ENCODE assay signal across 19 cellular contexts in genomic region chr7:2372724-2373123, GRCh38. TPM values are rescaled to one million over a fixed set of nuclear protein-coding genes. Genes with fewer than 3 reads are reported as not detected.
DNase-seq lines count a peak whose midpoint lies in the region; ATAC-seq and TF ChIP-seq lines count a peak whose summit lies in the region.
"Had no signal": no experiment of that assay in that cellular context is flagged by ENCODE, and none has a peak within 500 bp of the region (broad histone marks: within the 10 kb centered on the region; RNA-seq: fewer than 3 reads in every experiment).

No MANE protein-coding gene starts in this region.

- H3K4me1 ChIP-seq in HCT116 (ENCODE audit: control insufficient read depth in 1 of 2, insufficient read depth in 2 of 2, low read length in 2 of 2) (no peaks in the 10 kb centered on the region), mammary epithelial cell (ENCODE audit: insufficient read depth, low read length) (peaks cover 7% of the 10 kb centered on the region), mesendoderm (ENCODE audit: control insufficient read depth, low read depth, low read length) (no peaks in the 10 kb centered on the region)
- H3K4me1 ChIP-seq: BE2C, HAP-1, SJCRH30 had no signal

- H3K4ac ChIP-seq in mesendoderm (ENCODE audit: low read depth, low read length), result no peak overlapping the region

- no peaks in the 10 kb centered on the region for H3K27me3 Mint-ChIP-seq in activated naive CD4-positive, alpha-beta T cell treated with anti-CD3 and anti-CD28 coated beads for 36 hours (ENCODE audit: low read depth)
- no peaks in the 10 kb centered on the region for H3K27me3 Mint-ChIP-seq in nephron progenitor cell (ENCODE audit: low read depth, poor library complexity)
- H3K27me3 Mint-ChIP-seq: CD4-positive, CD25-positive, alpha-beta regulatory T cell had no signal

- TF ChIP-seq POLR2A in HCT116 (IDR thresholded peaks at IDR 0.05; ENCODE audit: borderline replicate concordance, extremely low read depth, insufficient read depth, insufficient read length), result no peak

- no peak for TF ChIP-seq RAD21 in HCT116 (IDR thresholded peaks at IDR 0.05; ENCODE audit: low read depth)

- intact Hi-C loops in activated naive CD4-positive, alpha-beta T cell treated with anti-CD3 and anti-CD28 coated beads for 36 hours (cut with micrococcal nuclease), result no loop called here
- intact Hi-C loops in HCT116 (cut with micrococcal nuclease), result no loop called here
- intact Hi-C loops in mammary epithelial cell (cut with micrococcal nuclease), result no loop called here

- no peaks in the 10 kb centered on the region for H3K9me3 Mint-ChIP-seq in activated naive CD4-positive, alpha-beta T cell treated with anti-CD3 and anti-CD28 coated beads for 36 hours
- no peaks in the 10 kb centered on the region for H3K9me3 Mint-ChIP-seq in nephron progenitor cell
- H3K9me3 Mint-ChIP-seq: CD4-positive, CD25-positive, alpha-beta regulatory T cell had no signal

- no peak overlapping the region for H3K23ac ChIP-seq in mesendoderm (ENCODE audit: low read length)

- H3K27me3 ChIP-seq in HCT116 (ENCODE audit: insufficient read depth, low read length) (no peaks in the 10 kb centered on the region), mammary epithelial cell (ENCODE audit: insufficient read depth, low read length) (no peaks in the 10 kb centered on the region), mesendoderm (ENCODE audit: insufficient read depth, low read length, poor library complexity) (no peaks in the 10 kb centered on the region)
- H3K27me3 ChIP-seq: BE2C, SJCRH30 had no signal

- no peak overlapping the region for H3K4me2 ChIP-seq in HCT116 (ENCODE audit: low read length)
- no peak overlapping the region for H3K4me2 ChIP-seq in mammary epithelial cell (ENCODE audit: insufficient read depth, low read depth, low read length)
- no peak overlapping the region for H3K4me2 ChIP-seq in mesendoderm (ENCODE audit: low read length)

- CTCF ChIA-PET in activated naive CD4-positive, alpha-beta T cell treated with anti-CD3 and anti-CD28 coated beads for 36 hours (lab: Charles Lee), result interaction anchor here (1.9 kb wide), 1 partner anchor 11 kb away, joined by 4 read pairs; no protein-coding TSS in a partner anchor
- CTCF ChIA-PET in HCT116 (lab: Charles Lee) (no interaction called here), mammary epithelial cell (lab: Charles Lee; ENCODE audit: low non-redundant PET) (no interaction called here)

- no peaks in the 10 kb centered on the region for H3K4me1 Mint-ChIP-seq in activated naive CD4-positive, alpha-beta T cell treated with anti-CD3 and anti-CD28 coated beads for 36 hours (ENCODE audit: low read depth)
- H3K4me1 Mint-ChIP-seq in nephron progenitor cell, result no peaks in the 10 kb centered on the region

- H3K27ac Mint-ChIP-seq in activated naive CD4-positive, alpha-beta T cell treated with anti-CD3 and anti-CD28 coated beads for 36 hours, result peak overlapping the region; percentile 50
- H3K27ac Mint-ChIP-seq in nephron progenitor cell, result peak overlapping the region; percentile 39

- H3K9ac ChIP-seq in HCT116 (ENCODE audit: low read length), result no peak overlapping the region
- H3K9ac ChIP-seq in mammary epithelial cell (ENCODE audit: insufficient read depth, low read length), result no peak overlapping the region
- H3K9ac ChIP-seq in mesendoderm (ENCODE audit: low read length), result no peak overlapping the region

- no peak overlapping the region for H4K5ac ChIP-seq in mesendoderm (ENCODE audit: low read length)

- H2BK15ac ChIP-seq in mesendoderm (replicated peaks; ENCODE audit: low read depth), result no peak overlapping the region

- H3K4me3 ChIP-seq in HCT116 (replicated peaks in 1 of 2; ENCODE audit: low read depth in 1 of 2, low read length in 2 of 2) (no peak overlapping the region), mammary epithelial cell (replicated peaks in 1 of 3; ENCODE audit: insufficient read depth in 1 of 3, low read depth in 2 of 3, low read length in 3 of 3) (no peak overlapping the region), mesendoderm (ENCODE audit: low read length) (no peak overlapping the region)
- H3K4me3 ChIP-seq: HAP-1, SJCRH30 had no signal

- TF ChIP-seq CTCF in HCT116 (IDR thresholded peaks at IDR 0.05 in 2 of 3, conservative IDR thresholded peaks at IDR 0.05 in 1 of 3; ENCODE audit: borderline replicate concordance in 1 of 3, insufficient read depth in 1 of 3, low read depth in 2 of 3, low read length in 2 of 3), result no peak
- no peak for TF ChIP-seq CTCF in mammary epithelial cell (conservative IDR thresholded peaks at IDR 0.05 in 1 of 2, IDR thresholded peaks at IDR 0.05 in 1 of 2; ENCODE audit: extremely low read depth in 1 of 2, insufficient read depth in 1 of 2, low read depth in 1 of 2, low read length in 2 of 2)
- no peak for TF ChIP-seq CTCF in nephron progenitor cell (IDR thresholded peaks at IDR 0.05)

- peak; percentile 37; the same call in 1 of the 2 replicates for ATAC-seq in HCT116
- no peak for ATAC-seq in GM18867 (IDR thresholded peaks at IDR 0.05; ENCODE audit: unreplicated experiment)

- dilution Hi-C loops in mammary epithelial cell (cut with HindIII; ENCODE audit: low sequenced_read_pairs), result loop anchor here (5.0 kb wide), 1 partner anchor 70 kb away; no protein-coding TSS in a partner anchor

- no peak overlapping the region for H4K8ac ChIP-seq in mesendoderm (ENCODE audit: low read depth, low read length)

- 75% methylated on average over 14 of the region's 14 CpGs for WGBS in mammary epithelial cell (ENCODE audit: low coverage, missing lambda C conversion rate)
- no CpG with 5 or more reads among the region's 14 CpGs for WGBS in mesendoderm (ENCODE audit: extremely low coverage, insufficient coverage, low lambda C conversion rate)

- H3K9me3 ChIP-seq in HCT116 (ENCODE audit: control insufficient read depth in 1 of 2, insufficient read depth in 1 of 2, low read depth in 1 of 2, low read length in 2 of 2) (no peaks in the 10 kb centered on the region), mammary epithelial cell (replicated peaks; ENCODE audit: insufficient read depth, low read length) (no peaks in the 10 kb centered on the region)
- H3K9me3 ChIP-seq: BE2C, HAP-1, SJCRH30 had no signal

- H2AFZ ChIP-seq in HCT116 (ENCODE audit: low read depth, low read length, poor library complexity, severe bottlenecking), result no peak overlapping the region
- H2AFZ ChIP-seq in mammary epithelial cell (ENCODE audit: low read depth, low read length), result no peak overlapping the region

- H3K79me1 ChIP-seq in mesendoderm (ENCODE audit: low read length), result peaks cover 15% of the 10 kb centered on the region

- no peak overlapping the region for H3K4me3 Mint-ChIP-seq in activated naive CD4-positive, alpha-beta T cell treated with anti-CD3 and anti-CD28 coated beads for 36 hours
- H3K4me3 Mint-ChIP-seq in nephron progenitor cell, result no peak overlapping the region

- H3K79me2 ChIP-seq in HCT116 (ENCODE audit: insufficient read depth, low read length), result peaks cover 89% of the 10 kb centered on the region
- peaks cover 83% of the 10 kb centered on the region for H3K79me2 ChIP-seq in mammary epithelial cell (ENCODE audit: insufficient read depth, low read length)
- peaks cover 29% of the 10 kb centered on the region for H3K79me2 ChIP-seq in mesendoderm (ENCODE audit: control insufficient read depth, insufficient read depth, low read length)

- POLR2A ChIA-PET in HCT116 (lab: Charles Lee), result no interaction called here

- no peak for DNase-seq in activated naive CD4-positive, alpha-beta T cell treated with anti-CD3 and anti-CD28 coated beads for 36 hours
- DNase-seq in activated naive CD4-positive, alpha-beta T cell (lab: John Stamatoyannopoulos, UW), result no peak
- DNase-seq in HCT116 (ENCODE audit: low read depth, low spot score) (no peak), mammary epithelial cell (peak; percentile 14), nephron progenitor cell (no peak), mesendoderm (no peak), NCI-H1694 (lab: John Stamatoyannopoulos, UW) (no peak)
- DNase-seq: BE2C; CD4-positive, CD25-positive, alpha-beta regulatory T cell; COR-L47; NCI-H1105; NCI-H2081 treated with DMSO at 0.1 percent for 48 hours; NCI-H510A; NCI-H748 treated with DMSO at 0.1 percent for 48 hours; OCI-M1; SJCRH30 had no signal

- H4K20me1 ChIP-seq in HCT116 (ENCODE audit: insufficient read depth) (no peaks in the 10 kb centered on the region), mammary epithelial cell (ENCODE audit: insufficient read depth, low read length) (no peaks in the 10 kb centered on the region)

- H3K27ac ChIP-seq in HCT116 (ENCODE audit: low read depth, low read length) (no peak overlapping the region), mammary epithelial cell (ENCODE audit: insufficient read depth, low read depth, low read length) (no peak overlapping the region), mesendoderm (ENCODE audit: low read depth, low read length) (no peak overlapping the region)
- H3K27ac ChIP-seq: 22Rv1, SJCRH30 had no signal

- no TSS peak for BruUV-seq in HCT116 (replicated peaks; lab: Mats Ljungman, UMichigan)
- BruUV-seq in mammary epithelial cell (replicated peaks; lab: Mats Ljungman, UMichigan), result no TSS peak

- H2BK5ac ChIP-seq in mesendoderm (ENCODE audit: low read length), result no peak overlapping the region

- in situ Hi-C loops in mammary epithelial cell (cut with MboI; ENCODE audit: low sequenced_read_pairs in 2 of 2), result loop anchor here in 1 of 2 donors (25.0 kb wide), 1 partner anchor 810 kb away; the partner anchor contains the start of genes PSMG3 and TMEM184A

- no peak overlapping the region for H3K56ac ChIP-seq in mesendoderm (ENCODE audit: low read length)

- H2BK120ac ChIP-seq in mesendoderm (ENCODE audit: low read depth, low read length), result no peak overlapping the region

- RAD21 ChIA-PET in HCT116 (lab: Charles Lee; ENCODE audit: low non-redundant PET in 1 of 2, low total read pairs in 2 of 2, uncharacterized antibody in 2 of 2, unreplicated experiment in 2 of 2), result no interaction called here

- no peak overlapping the region for H2AK5ac ChIP-seq in mesendoderm (ENCODE audit: low read length)

- peaks cover 73 to 90% of the 10 kb centered on the region in 2 experiments for H3K36me3 ChIP-seq in HCT116 (ENCODE audit: control insufficient read depth in 1 of 2, insufficient read depth in 2 of 2, low read length in 2 of 2)
- H3K36me3 ChIP-seq in mammary epithelial cell (ENCODE audit: insufficient read depth, low read length), result peaks cover 60% of the 10 kb centered on the region
- H3K36me3 ChIP-seq in mesendoderm (ENCODE audit: control insufficient read depth, insufficient read depth, low read length), result peaks cover 54% of the 10 kb centered on the region

- no peaks in the 10 kb centered on the region for H3K9me2 ChIP-seq in HCT116 (ENCODE audit: insufficient read depth)

- H3K18ac ChIP-seq in mesendoderm (ENCODE audit: low read length), result no peak overlapping the region

- H3K36me3 Mint-ChIP-seq in activated naive CD4-positive, alpha-beta T cell treated with anti-CD3 and anti-CD28 coated beads for 36 hours (ENCODE audit: low read depth), result peaks cover 54% of the 10 kb centered on the region
- H3K36me3 Mint-ChIP-seq in nephron progenitor cell (ENCODE audit: low read depth), result peaks cover 69% of the 10 kb centered on the region

RNA-seq across cellular contexts. Expression of gene EIF3B, which starts 18.1 kb away (rescaled TPM):
- total RNA-seq in activated naive CD4-positive, alpha-beta T cell treated with anti-CD3 and anti-CD28 coated beads for 36 hours, result 100 to 1,000 TPM; 156 to 159 TPM
- 324 TPM for total RNA-seq in HCT116 (2021; ENCODE audit: unreplicated experiment)
- polyA plus RNA-seq in HCT116 (2012), result 184 and 204 TPM in 2 replicates
- total RNA-seq in mammary epithelial cell, result 100 to 1,000 TPM; 154 to 213 TPM
- polyA plus RNA-seq in mammary epithelial cell, result 119 TPM
- 344 TPM for polyA minus RNA-seq in mammary epithelial cell
- polyA plus RNA-seq in mesendoderm (2013, experiment 1 of 2), result 199 TPM
- polyA plus RNA-seq in mesendoderm (2013, experiment 2 of 2), result 193 TPM

RNA-seq across cellular contexts. Expression of gene CHST12, which starts 30.7 kb away (rescaled TPM):
- under 1 TPM; 0.62 to 0.64 TPM for total RNA-seq in activated naive CD4-positive, alpha-beta T cell treated with anti-CD3 and anti-CD28 coated beads for 36 hours
- total RNA-seq in HCT116 (2021; ENCODE audit: unreplicated experiment), result 14.2 TPM
- 9.5 and 9.9 TPM in 2 replicates for polyA plus RNA-seq in HCT116 (2012)
- 10 to 100 TPM in 1 of 2 donors, 1 to 10 TPM in 1; 3.2 to 10.0 TPM for total RNA-seq in mammary epithelial cell
- 10.7 TPM for polyA plus RNA-seq in mammary epithelial cell
- 9.6 TPM for polyA minus RNA-seq in mammary epithelial cell
- 8.7 TPM for polyA plus RNA-seq in mesendoderm (2013, experiment 1 of 2)
- 8.9 TPM for polyA plus RNA-seq in mesendoderm (2013, experiment 2 of 2)

RNA-seq across cellular contexts. Expression of gene SNX8, which starts 58.5 kb away (rescaled TPM):
- total RNA-seq in activated naive CD4-positive, alpha-beta T cell treated with anti-CD3 and anti-CD28 coated beads for 36 hours, result 10 to 100 TPM; 28.7 to 29.6 TPM
- total RNA-seq in HCT116 (2021; ENCODE audit: unreplicated experiment), result 41.7 TPM
- polyA plus RNA-seq in HCT116 (2012), result 45.3 and 48.3 TPM in 2 replicates
- total RNA-seq in mammary epithelial cell, result 10 to 100 TPM in 1 of 2 donors, 1 to 10 TPM in 1; 7.5 to 25.2 TPM
- polyA plus RNA-seq in mammary epithelial cell, result 15.9 TPM
- polyA minus RNA-seq in mammary epithelial cell, result 60.9 TPM
- 12.2 TPM for polyA plus RNA-seq in mesendoderm (2013, experiment 1 of 2)
- polyA plus RNA-seq in mesendoderm (2013, experiment 2 of 2), result 12.5 TPM
